ENCODE assay signal across 8 cellular contexts in the genomic region with DNA sequence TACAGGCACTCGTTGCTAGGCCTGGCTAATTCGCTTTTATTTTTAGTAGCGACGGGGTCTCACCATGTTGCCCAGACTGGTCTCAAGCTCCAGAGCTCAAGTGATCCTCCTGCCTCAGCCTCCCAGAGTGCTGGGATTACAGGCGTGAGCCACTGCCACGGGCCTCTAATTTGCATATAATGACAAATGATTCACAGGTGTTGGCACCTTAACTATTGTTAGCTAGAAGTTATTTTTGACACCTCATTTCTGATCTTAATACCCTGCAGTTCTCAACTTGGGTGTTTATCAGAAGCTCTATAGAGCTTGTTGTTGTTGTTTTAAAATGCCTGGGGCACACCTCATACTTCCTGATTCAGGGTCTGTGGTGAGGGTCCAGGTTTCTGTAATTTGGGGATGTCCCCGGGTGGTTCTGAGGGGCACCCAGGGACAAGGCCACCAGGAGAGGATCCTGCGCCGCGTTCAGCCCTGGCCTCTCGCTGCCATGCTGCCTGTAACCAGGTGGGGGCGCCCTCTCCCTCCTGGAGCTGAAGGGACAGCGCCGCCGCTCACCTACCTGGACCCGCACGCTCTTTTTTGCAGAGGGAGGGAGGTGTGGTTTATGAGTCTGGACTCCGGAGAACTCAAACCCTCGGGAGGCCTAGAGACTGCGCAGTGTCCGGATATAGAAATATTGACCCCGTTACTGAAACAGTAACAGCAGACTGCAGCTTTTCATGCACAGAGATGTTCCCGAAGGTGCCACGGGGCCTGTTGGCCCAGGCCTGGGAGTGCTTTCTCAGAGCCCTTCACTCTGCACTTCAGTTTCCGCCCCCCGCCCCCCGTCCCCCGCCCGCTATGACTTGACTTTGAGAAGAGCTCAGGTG. TPM values are rescaled to one million over a fixed set of nuclear protein-coding genes. Genes with fewer than 3 reads are reported as not detected.
A peak's percentile ranks its signal among the peaks of the same experiment; 100 is the strongest.
DNase-seq lines count a peak whose midpoint lies in the region; ATAC-seq and TF ChIP-seq lines count a peak whose summit lies in the region.

No MANE protein-coding gene starts in this region.

- peak; percentile 92 for TF ChIP-seq CTCF in endothelial cell (IDR thresholded peaks at IDR 0.05; ENCODE audit: unreplicated experiment)

- peak; percentile 46 for ATAC-seq in HG03432 (IDR thresholded peaks at IDR 0.05; ENCODE audit: unreplicated experiment)

- DNase-seq in AG20443 (ENCODE audit: low spot score) = peak; percentile 88
- peak; percentile 59 for DNase-seq in GM19238 (ENCODE audit: insufficient read length, low spot score)
- DNase-seq in NCI-H82 treated with DMSO at 0.1 percent for 48 hours (lab: John Stamatoyannopoulos, UW; ENCODE audit: unreplicated experiment) = peak; percentile 79
- DNase-seq in activated CD8-positive, alpha-beta memory T cell treated with anti-CD3 and anti-CD28 coated beads, Interleukin-2, amount 50 U/mL, for 1 hour (ENCODE audit: extremely low read depth) = peak; percentile 49
- peak; percentile 88 for DNase-seq in endothelial cell (ENCODE audit: low spot score)
- peak; percentile 40 for DNase-seq in middle frontal gyrus (ENCODE audit: extremely low spot score, low spot score)
- peak; percentile 72 for DNase-seq in stimulated activated CD8-positive, alpha-beta memory T cell treated with anti-CD3 and anti-CD28 coated beads, Interleukin-4, amount 100 ng/mL, for 24 hours (ENCODE audit: low read depth)

- peaks cover 5% of the 10 kb centered on the region for H3K27me3 Mint-ChIP-seq in endothelial cell (ENCODE audit: unreplicated experiment)

- H3K4me3 Mint-ChIP-seq in endothelial cell (ENCODE audit: unreplicated experiment) = no peak overlapping the region

- no peaks in the 10 kb centered on the region for H3K9me3 Mint-ChIP-seq in endothelial cell (ENCODE audit: unreplicated experiment)

- H3K27ac Mint-ChIP-seq in endothelial cell (ENCODE audit: unreplicated experiment) = no peak overlapping the region

- H3K4me1 Mint-ChIP-seq in endothelial cell (ENCODE audit: unreplicated experiment) = peaks cover 4% of the 10 kb centered on the region

- peaks cover 4% of the 10 kb centered on the region for H3K36me3 Mint-ChIP-seq in endothelial cell (ENCODE audit: low read depth, unreplicated experiment)

RNA-seq across cellular contexts. Expression of a gene that starts 23.0 kb away (rescaled TPM):
- total RNA-seq in endothelial cell (ENCODE audit: unreplicated experiment) = 3.9 TPM

Comparison
In these comparisons a context has a peak if more than half of its experiments do, and no peak if none do; other contexts are left out.
1. Peak in every context shown above with its lines: DNase-seq and ATAC-seq.